8 cellular contexts compared by ENCODE assay signal in genomic region chr7:98280791-98281756, GRCh38. TPM values are rescaled to one million over a fixed set of nuclear protein-coding genes. Genes with fewer than 3 reads are reported as not detected.
DNase-seq lines count a peak whose midpoint lies in the region; ATAC-seq and TF ChIP-seq lines count a peak whose summit lies in the region.

A gene with protein sequence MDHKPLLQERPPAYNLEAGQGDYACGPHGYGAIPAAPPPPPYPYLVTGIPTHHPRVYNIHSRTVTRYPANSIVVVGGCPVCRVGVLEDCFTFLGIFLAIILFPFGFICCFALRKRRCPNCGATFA (plus strand): TSS chr7:98281686. CDS start chr7:98281796, 110 bp downstream.

- TF ChIP-seq POLR2A in GM18951 (IDR thresholded peaks at IDR 0.05; ENCODE audit: extremely low read depth, insufficient read depth, insufficient read length) = peak; percentile 64

- TF ChIP-seq CTCF in AG09309 (IDR thresholded peaks at IDR 0.05; ENCODE audit: control insufficient read depth, insufficient read depth, low read depth, low read length, missing control alignments) = peak; percentile 4

- intact Hi-C loops in left colon (cut with DNase I, micrococcal nuclease) = no loop called here

- H3K4me3 ChIP-seq in AG09309 (ENCODE audit: control insufficient read depth, low read depth, low read length) = peak within 1 kb of the TSS; percentile 97

- in situ Hi-C loops in GM18951 (cut with MboI; ENCODE audit: low sequenced_read_pairs, unreplicated experiment) = no loop called here

- DNase-seq in AG09309 (ENCODE audit: low read depth) = no peak
- peak; percentile 62 for DNase-seq in NCI-H510A (lab: John Stamatoyannopoulos, UW)
- peak; percentile 90 to 92 for DNase-seq in activated CD4-positive, alpha-beta T cell treated with anti-CD3 and anti-CD28 coated beads for 4 hours
- peak; percentile 88 to 92 for DNase-seq in left colon
- peak; percentile 85 for DNase-seq in stimulated activated CD4-positive, alpha-beta T cell treated with anti-CD3 and anti-CD28 coated beads, Interleukin-1b, Interleukin-23, amount 100 ng/mL, for 48 hours

- peak within 1 kb of the TSS; percentile 84 for H3K27ac ChIP-seq in cingulate gyrus (ENCODE audit: low read depth, low read length)

- ATAC-seq in HG03175 (IDR thresholded peaks at IDR 0.05; ENCODE audit: unreplicated experiment) (peak; percentile 79), left colon (peak; percentile 60)

RNA-seq across cellular contexts. Expression of the gene that starts here (rescaled TPM):
- 100 to 1,000 TPM; 193 to 210 TPM for total RNA-seq in left colon
